Comparison of ENCODE assay signal across 12 cellular contexts in genomic region chr9:5817776-5818336, GRCh38. TPM values are rescaled to one million over a fixed set of nuclear protein-coding genes. Genes with fewer than 3 reads are reported as not detected.
DNase-seq lines count a peak whose midpoint lies in the region; ATAC-seq, FAIRE-seq and TF ChIP-seq lines count a peak whose summit lies in the region.
"Had no signal": no experiment of that assay in that cellular context is flagged by ENCODE, and none has a peak within 500 bp of the region (broad histone marks: within the 10 kb centered on the region; RNA-seq: fewer than 3 reads in every experiment).

No MANE protein-coding gene starts in this region.

- H3K27ac Mint-ChIP-seq in Calu3 (ENCODE audit: unreplicated experiment) (peak overlapping the region; percentile 77), astrocyte (ENCODE audit: unreplicated experiment) (peak overlapping the region; percentile 62)
- H3K27ac Mint-ChIP-seq in activated T-helper 2 cell treated with anti-CD3 and anti-CD28 coated beads, Interferon-gamma antibody, Interleukin-2, Interleukin-4, amounts not matched to agents 10 μg/mL and 5 μg/mL and 100 μg/mL, durations not matched to agents 14 hours and 24 hours and 36 hours, result no peak overlapping the region

- H3K27me3 Mint-ChIP-seq in Calu3 (ENCODE audit: unreplicated experiment), result no peaks in the 10 kb centered on the region
- H3K27me3 Mint-ChIP-seq in astrocyte (ENCODE audit: low read depth, unreplicated experiment), result no peaks in the 10 kb centered on the region
- H3K27me3 Mint-ChIP-seq in activated T-helper 2 cell treated with anti-CD3 and anti-CD28 coated beads, Interferon-gamma antibody, Interleukin-2, Interleukin-4, amounts not matched to agents 10 μg/mL and 5 μg/mL and 100 μg/mL, durations not matched to agents 14 hours and 24 hours and 36 hours (ENCODE audit: low read depth), result no peaks in the 10 kb centered on the region
- H3K27me3 Mint-ChIP-seq: central memory CD8-positive, alpha-beta T cell had no signal

- H3K9ac ChIP-seq in astrocyte (ENCODE audit: low read length), result no peak overlapping the region

- H3K36me3 Mint-ChIP-seq in Calu3 (ENCODE audit: insufficient read depth, unreplicated experiment), result peaks cover 9% of the 10 kb centered on the region
- H3K36me3 Mint-ChIP-seq in astrocyte (ENCODE audit: low read depth, unreplicated experiment), result no peaks in the 10 kb centered on the region
- peaks cover 51% of the 10 kb centered on the region for H3K36me3 Mint-ChIP-seq in activated T-helper 2 cell treated with anti-CD3 and anti-CD28 coated beads, Interferon-gamma antibody, Interleukin-2, Interleukin-4, amounts not matched to agents 10 μg/mL and 5 μg/mL and 100 μg/mL, durations not matched to agents 14 hours and 24 hours and 36 hours (ENCODE audit: low read depth)

- in situ Hi-C loops in KBM-7 (cut with MboI; ENCODE audit: low pct_unique_long_range_greater_than_20kb, low sequenced_read_pairs), result no loop called here

- DNase-seq in Calu3 (peak; percentile 32), KBM-7 (peak; percentile 39), astrocyte (ENCODE audit: low read depth) (peak; percentile 72), kidney glomerular epithelial cell (lab: John Stamatoyannopoulos, UW) (peak; percentile 22), epidermal melanocyte (ENCODE audit: insufficient read length, low spot score) (no peak)
- DNase-seq in activated T-helper 2 cell treated with anti-CD3 and anti-CD28 coated beads, Interferon-gamma antibody, Interleukin-2, Interleukin-4, amounts not matched to agents 10 μg/mL and 5 μg/mL and 100 μg/mL, durations not matched to agents 14 hours and 24 hours and 36 hours (ENCODE audit: low spot score), result no peak
- DNase-seq: NCI-H1930, Peyer's patch, WERI-Rb-1 had no signal

- H3K4me2 ChIP-seq in astrocyte (ENCODE audit: low read length), result no peak overlapping the region

- no peaks in the 10 kb centered on the region for H3K27me3 ChIP-seq in astrocyte (ENCODE audit: insufficient read depth, low read length)
- H3K27me3 ChIP-seq: Peyer's patch had no signal

- H3K4me3 ChIP-seq in astrocyte (ENCODE audit: insufficient read depth, low read depth, low read length), result no peak overlapping the region
- H3K4me3 ChIP-seq: Peyer's patch had no signal

- no peaks in the 10 kb centered on the region for H4K20me1 ChIP-seq in astrocyte (ENCODE audit: insufficient read depth, low read length)

- H3K27ac ChIP-seq in astrocyte (ENCODE audit: low read depth, low read length), result no peak overlapping the region
- H3K27ac ChIP-seq: Peyer's patch, WERI-Rb-1 had no signal

- no peaks in the 10 kb centered on the region for H3K79me2 ChIP-seq in astrocyte (ENCODE audit: insufficient read depth, low read length)

- CTCF ChIA-PET in Calu3 (lab: Charles Lee), result interaction anchor here (0.7 kb wide), 1 partner anchor 367 kb away, joined by 3 read pairs; no protein-coding TSS in a partner anchor

- no peaks in the 10 kb centered on the region for H3K9me3 Mint-ChIP-seq in Calu3 (ENCODE audit: low read depth, unreplicated experiment)
- no peaks in the 10 kb centered on the region for H3K9me3 Mint-ChIP-seq in astrocyte (ENCODE audit: unreplicated experiment)
- no peaks in the 10 kb centered on the region for H3K9me3 Mint-ChIP-seq in activated T-helper 2 cell treated with anti-CD3 and anti-CD28 coated beads, Interferon-gamma antibody, Interleukin-2, Interleukin-4, amounts not matched to agents 10 μg/mL and 5 μg/mL and 100 μg/mL, durations not matched to agents 14 hours and 24 hours and 36 hours
- H3K9me3 Mint-ChIP-seq: central memory CD8-positive, alpha-beta T cell had no signal

- intact Hi-C loops in Calu3 (cut with micrococcal nuclease; ENCODE audit: unreplicated experiment), result no loop called here
- intact Hi-C loops in activated T-helper 2 cell treated with anti-CD3 and anti-CD28 coated beads, Interferon-gamma antibody, Interleukin-2, Interleukin-4, amounts not matched to agents 10 μg/mL and 5 μg/mL and 100 μg/mL, durations not matched to agents 14 hours and 24 hours and 36 hours (cut with micrococcal nuclease), result no loop called here

- peak overlapping the region; percentile 36 for H3K4me3 Mint-ChIP-seq in Calu3 (ENCODE audit: low read depth, unreplicated experiment)
- no peak overlapping the region for H3K4me3 Mint-ChIP-seq in astrocyte (ENCODE audit: unreplicated experiment)
- H3K4me3 Mint-ChIP-seq in activated T-helper 2 cell treated with anti-CD3 and anti-CD28 coated beads, Interferon-gamma antibody, Interleukin-2, Interleukin-4, amounts not matched to agents 10 μg/mL and 5 μg/mL and 100 μg/mL, durations not matched to agents 14 hours and 24 hours and 36 hours (ENCODE audit: low read depth), result no peak overlapping the region
- H3K4me3 Mint-ChIP-seq: central memory CD8-positive, alpha-beta T cell had no signal

- no peaks in the 10 kb centered on the region for H3K36me3 ChIP-seq in astrocyte (ENCODE audit: insufficient read depth, low read length)
- H3K36me3 ChIP-seq: WERI-Rb-1 had no signal

- H3K4me1 Mint-ChIP-seq in Calu3 (ENCODE audit: low read depth, unreplicated experiment), result peaks cover 13% of the 10 kb centered on the region
- peaks cover 13% of the 10 kb centered on the region for H3K4me1 Mint-ChIP-seq in astrocyte (ENCODE audit: low read depth, unreplicated experiment)
- peaks cover 20% of the 10 kb centered on the region for H3K4me1 Mint-ChIP-seq in activated T-helper 2 cell treated with anti-CD3 and anti-CD28 coated beads, Interferon-gamma antibody, Interleukin-2, Interleukin-4, amounts not matched to agents 10 μg/mL and 5 μg/mL and 100 μg/mL, durations not matched to agents 14 hours and 24 hours and 36 hours (ENCODE audit: low read depth)
- H3K4me1 Mint-ChIP-seq: central memory CD8-positive, alpha-beta T cell had no signal

- ATAC-seq in HG03175 (IDR thresholded peaks at IDR 0.05; ENCODE audit: unreplicated experiment) (no peak), HG02885 (IDR thresholded peaks at IDR 0.05; ENCODE audit: poor library complexity, unreplicated experiment) (no peak)

- no peak overlapping the region for H2AFZ ChIP-seq in astrocyte (ENCODE audit: low read depth, low read length)

- TF ChIP-seq CTCF in Calu3 (IDR thresholded peaks at IDR 0.05; ENCODE audit: unreplicated experiment), result no peak
- no peak for TF ChIP-seq CTCF in astrocyte (IDR thresholded peaks at IDR 0.05; ENCODE audit: insufficient read depth, low read depth, low read length)

- H3K9me3 ChIP-seq in astrocyte (ENCODE audit: insufficient read depth, low read depth, low read length), result no peaks in the 10 kb centered on the region
- H3K9me3 ChIP-seq: Peyer's patch had no signal

- FAIRE-seq in astrocyte (lab: Jason Lieb, UNC), result peak; percentile 65

- peaks cover 7% of the 10 kb centered on the region for H3K4me1 ChIP-seq in astrocyte (ENCODE audit: insufficient read depth, low read length)
- H3K4me1 ChIP-seq: Peyer's patch had no signal

- no TSS peak for BruUV-seq in Calu3 (replicated peaks; lab: Mats Ljungman, UMichigan)

RNA-seq across cellular contexts. Expression of gene ERMP1, which starts 15.1 kb away (rescaled TPM):
- total RNA-seq in Calu3 (2022), result 28.4 and 29.7 TPM in 2 replicates
- total RNA-seq in astrocyte, result 8.8 and 11.8 TPM in 2 replicates
- total RNA-seq in activated T-helper 2 cell treated with anti-CD3 and anti-CD28 coated beads, Interferon-gamma antibody, Interleukin-2, Interleukin-4, amounts not matched to agents 10 μg/mL and 5 μg/mL and 100 μg/mL, durations not matched to agents 14 hours and 24 hours and 36 hours, result 21.1 and 25.3 TPM in 2 replicates

Comparison
In these comparisons a context has a peak if more than half of its experiments do, and no peak if none do; other contexts are left out.
1. DNase-seq: peak in Calu3 (single experiment), KBM-7 (single experiment), astrocyte (single experiment) and kidney glomerular epithelial cell (single experiment); none in epidermal melanocyte (single experiment) and activated T-helper 2 cell treated with anti-CD3 and anti-CD28 coated beads, Interferon-gamma antibody, Interleukin-2, Interleukin-4, amounts not matched to agents 10 μg/mL and 5 μg/mL and 100 μg/mL, durations not matched to agents 14 hours and 24 hours and 36 hours (single experiment).